Comparison of ENCODE assay signal across 8 cellular contexts in the genomic region with DNA sequence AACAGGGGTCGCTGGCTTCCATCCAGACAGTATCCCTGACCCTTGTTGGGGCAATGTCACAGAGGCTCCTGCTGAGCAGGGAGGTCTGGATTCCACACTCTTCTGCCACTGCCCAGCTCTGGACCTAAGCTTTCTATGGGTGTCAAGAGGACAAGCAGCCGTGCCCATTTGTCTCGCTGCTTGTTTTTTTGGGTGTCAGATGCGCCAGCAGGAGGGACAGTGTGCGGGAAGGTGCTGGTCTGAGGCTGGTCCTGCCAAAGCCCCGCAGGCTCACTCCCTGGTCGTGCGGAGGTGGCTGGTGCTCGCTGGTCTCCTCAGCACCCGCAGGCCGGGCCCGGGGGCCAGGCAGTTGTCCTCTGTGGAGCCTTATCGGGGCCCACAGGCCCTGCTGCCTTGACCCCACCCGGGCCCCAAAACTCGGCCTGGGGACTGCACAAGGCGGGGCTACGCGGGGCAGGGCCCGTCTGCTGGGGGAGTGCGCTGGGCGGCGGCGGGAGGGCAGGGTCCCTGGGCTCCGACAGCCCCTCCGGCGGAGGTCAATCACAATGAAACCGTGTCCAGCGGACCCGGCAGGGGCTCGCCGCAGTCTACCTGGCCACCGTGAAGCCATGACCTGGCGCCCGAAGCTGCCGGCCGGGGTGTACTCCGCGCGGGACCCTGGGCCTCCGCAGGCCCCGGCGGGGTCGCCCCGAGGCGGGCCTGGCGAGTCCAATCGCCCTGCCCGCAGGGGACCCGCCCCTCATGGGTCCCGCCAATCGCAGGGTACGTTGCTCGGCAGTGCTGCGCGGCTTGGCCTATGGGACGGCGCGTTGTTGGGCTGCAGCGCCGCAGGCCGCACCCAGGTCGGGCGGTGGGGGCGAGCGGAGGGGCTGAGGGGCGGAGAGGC. TPM values are rescaled to one million over a fixed set of nuclear protein-coding genes. Genes with fewer than 3 reads are reported as not detected.
DNase-seq lines count a peak whose midpoint lies in the region; ATAC-seq and TF ChIP-seq lines count a peak whose summit lies in the region.

A gene with protein sequence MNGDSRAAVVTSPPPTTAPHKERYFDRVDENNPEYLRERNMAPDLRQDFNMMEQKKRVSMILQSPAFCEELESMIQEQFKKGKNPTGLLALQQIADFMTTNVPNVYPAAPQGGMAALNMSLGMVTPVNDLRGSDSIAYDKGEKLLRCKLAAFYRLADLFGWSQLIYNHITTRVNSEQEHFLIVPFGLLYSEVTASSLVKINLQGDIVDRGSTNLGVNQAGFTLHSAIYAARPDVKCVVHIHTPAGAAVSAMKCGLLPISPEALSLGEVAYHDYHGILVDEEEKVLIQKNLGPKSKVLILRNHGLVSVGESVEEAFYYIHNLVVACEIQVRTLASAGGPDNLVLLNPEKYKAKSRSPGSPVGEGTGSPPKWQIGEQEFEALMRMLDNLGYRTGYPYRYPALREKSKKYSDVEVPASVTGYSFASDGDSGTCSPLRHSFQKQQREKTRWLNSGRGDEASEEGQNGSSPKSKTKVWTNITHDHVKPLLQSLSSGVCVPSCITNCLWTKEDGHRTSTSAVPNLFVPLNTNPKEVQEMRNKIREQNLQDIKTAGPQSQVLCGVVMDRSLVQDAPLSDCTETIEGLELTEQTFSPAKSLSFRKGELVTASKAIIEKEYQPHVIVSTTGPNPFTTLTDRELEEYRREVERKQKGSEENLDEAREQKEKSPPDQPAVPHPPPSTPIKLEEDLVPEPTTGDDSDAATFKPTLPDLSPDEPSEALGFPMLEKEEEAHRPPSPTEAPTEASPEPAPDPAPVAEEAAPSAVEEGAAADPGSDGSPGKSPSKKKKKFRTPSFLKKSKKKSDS (plus strand): TSS at position 822 of the 886 bp plus-strand sequence. CDS start 32,072 bp downstream, outside the sequence.

- peaks cover 0 to 10% (median 4%) of the 10 kb centered on the region in 3 donors for H3K36me3 Mint-ChIP-seq in CD8-positive, alpha-beta memory T cell
- peaks cover 3% of the 10 kb centered on the region for H3K36me3 Mint-ChIP-seq in endodermal cell (ENCODE audit: low read depth)

- CTCF ChIA-PET in CD8-positive, alpha-beta memory T cell (lab: Charles Lee), result no interaction called here

- H3K27me3 ChIP-seq in CD8-positive, alpha-beta memory T cell (ENCODE audit: insufficient read depth, low read length, poor library complexity, severe bottlenecking), result no peaks in the 10 kb centered on the region
- H3K27me3 ChIP-seq in endodermal cell (ENCODE audit: control insufficient read depth, insufficient read depth, low read length, poor library complexity, severe bottlenecking), result no peaks in the 10 kb centered on the region

- ATAC-seq in GM19397 (IDR thresholded peaks at IDR 0.05; ENCODE audit: unreplicated experiment), result peak; percentile 87
- ATAC-seq in HG03565 (IDR thresholded peaks at IDR 0.05; ENCODE audit: unreplicated experiment), result peak; percentile 84

- DNase-seq in CD8-positive, alpha-beta memory T cell, result peak; percentile 85 to 97 (median 94)
- DNase-seq in NOMO-1 (lab: John Stamatoyannopoulos, UW; ENCODE audit: unreplicated experiment in 2 of 2) (peak; percentile 79 to 95), endodermal cell (peak; percentile 99)
- peak; percentile 72 for DNase-seq in activated CD8-positive, alpha-beta memory T cell treated with anti-CD3 and anti-CD28 coated beads, Interleukin-2, amount 50 U/mL, for 1 hour (ENCODE audit: extremely low read depth)
- DNase-seq in stimulated activated CD8-positive, alpha-beta memory T cell treated with anti-CD3 and anti-CD28 coated beads, Interleukin-15, amount 100 ng/mL, for 24 hours (ENCODE audit: low read depth), result peak; percentile 98

- peaks cover 49 to 68% (median 66%) of the 10 kb centered on the region in 3 donors for H3K4me1 Mint-ChIP-seq in CD8-positive, alpha-beta memory T cell
- H3K4me1 Mint-ChIP-seq in endodermal cell, result peaks cover 29% of the 10 kb centered on the region

- H3K27ac Mint-ChIP-seq in CD8-positive, alpha-beta memory T cell, result peak within 1 kb of the TSS; percentile 89 to 98 (median 92)
- H3K27ac Mint-ChIP-seq in endodermal cell, result peak within 1 kb of the TSS; percentile 91

- H3K4me3 Mint-ChIP-seq in CD8-positive, alpha-beta memory T cell, result peak within 1 kb of the TSS; percentile 88 to 98 (median 92)
- H3K4me3 Mint-ChIP-seq in endodermal cell, result peak within 1 kb of the TSS; percentile 82

- TF ChIP-seq CTCF in endodermal cell (conservative IDR thresholded peaks at IDR 0.05), result no peak

- H3K27me3 Mint-ChIP-seq in CD8-positive, alpha-beta memory T cell, result no peaks in the 10 kb centered on the region
- no peaks in the 10 kb centered on the region for H3K27me3 Mint-ChIP-seq in endodermal cell (ENCODE audit: insufficient read depth)

- H3K4me3 ChIP-seq in CD8-positive, alpha-beta memory T cell (ENCODE audit: low read length), result peak within 1 kb of the TSS; percentile 65
- H3K4me3 ChIP-seq in endodermal cell (ENCODE audit: low read length) (peak within 1 kb of the TSS; percentile 100), mesodermal cell (ENCODE audit: extremely low read depth, insufficient read depth, low read length, poor library complexity, severe bottlenecking) (peak within 1 kb of the TSS; percentile 77)

- 0 to 1% methylated on average over 24 to 66 of the region's 66 CpGs for WGBS in endodermal cell (ENCODE audit: insufficient coverage in 1 of 2, insufficient read length in 1 of 2), 2 experiments
- WGBS in mesodermal cell (ENCODE audit: insufficient coverage in 2 of 2), 2 experiments, result 0% methylated on average over 58 to 61 of the region's 66 CpGs

- peak within 1 kb of the TSS; percentile 69 for H3K27ac ChIP-seq in CD8-positive, alpha-beta memory T cell (ENCODE audit: low read depth, low read length)
- peak within 1 kb of the TSS; percentile 78 for H3K27ac ChIP-seq in endodermal cell (ENCODE audit: low read depth, low read length)
- peak within 1 kb of the TSS; percentile 71 for H3K27ac ChIP-seq in mesodermal cell (ENCODE audit: low read depth, low read length, severe bottlenecking)

- POLR2A ChIA-PET in CD8-positive, alpha-beta memory T cell (lab: Charles Lee), result interaction anchor here (0.6 to 1.3 kb wide), 2 partner anchors 34 to 112 kb away, joined by 4 to 6 read pairs; no protein-coding TSS in a partner anchor

- H3K9me3 ChIP-seq in CD8-positive, alpha-beta memory T cell (ENCODE audit: low read length), result no peaks in the 10 kb centered on the region
- H3K9me3 ChIP-seq in endodermal cell (ENCODE audit: control insufficient read depth, low read length) (peaks cover 10% of the 10 kb centered on the region), mesodermal cell (ENCODE audit: control insufficient read depth, low read length) (no peaks in the 10 kb centered on the region)

- H3K4me1 ChIP-seq in CD8-positive, alpha-beta memory T cell (ENCODE audit: insufficient read depth, low read length), result peaks cover 50% of the 10 kb centered on the region
- peaks cover 2% of the 10 kb centered on the region for H3K4me1 ChIP-seq in endodermal cell (ENCODE audit: control insufficient read depth, insufficient read depth, low read length)
- peaks cover 1% of the 10 kb centered on the region for H3K4me1 ChIP-seq in mesodermal cell (ENCODE audit: control insufficient read depth, insufficient read depth, low read length, poor library complexity, severe bottlenecking)

- H3K9me3 Mint-ChIP-seq in CD8-positive, alpha-beta memory T cell, result no peaks in the 10 kb centered on the region
- H3K9me3 Mint-ChIP-seq in endodermal cell, result peaks cover 10% of the 10 kb centered on the region

- peak within 1 kb of the TSS; percentile 79 for H3K9ac ChIP-seq in endodermal cell (ENCODE audit: extremely low read depth, low read length, poor library complexity, severe bottlenecking)

- H3K36me3 ChIP-seq in CD8-positive, alpha-beta memory T cell (ENCODE audit: insufficient read depth, low read length), result no peaks in the 10 kb centered on the region
- no peaks in the 10 kb centered on the region for H3K36me3 ChIP-seq in endodermal cell (ENCODE audit: control insufficient read depth, insufficient read depth, low read length)
- H3K36me3 ChIP-seq in mesodermal cell (ENCODE audit: control insufficient read depth, insufficient read depth, low read length), result peaks cover 4% of the 10 kb centered on the region

RNA-seq across cellular contexts. Expression of the gene that starts here (rescaled TPM):
- total RNA-seq in CD8-positive, alpha-beta memory T cell, result 100 to 1,000 TPM; 185 to 192 TPM
- 217 TPM for polyA plus RNA-seq in CD8-positive, alpha-beta memory T cell
- total RNA-seq in endodermal cell, result 100 to 1,000 TPM; 231 to 257 TPM
- 244 TPM for polyA plus RNA-seq in endodermal cell (2013, experiment 1 of 2)
- 230 TPM for polyA plus RNA-seq in endodermal cell (2013, experiment 2 of 2)
- 224 TPM for polyA plus RNA-seq in mesodermal cell (2013, experiment 1 of 2)
- 206 TPM for polyA plus RNA-seq in mesodermal cell (2013, experiment 2 of 2)

Comparison
In these comparisons a context has a peak if more than half of its experiments do, and no peak if none do; other contexts are left out.
1. Peak in every context shown above with its lines: DNase-seq, ATAC-seq, H3K4me3 ChIP-seq and H3K27ac ChIP-seq.